In the genomic region with DNA sequence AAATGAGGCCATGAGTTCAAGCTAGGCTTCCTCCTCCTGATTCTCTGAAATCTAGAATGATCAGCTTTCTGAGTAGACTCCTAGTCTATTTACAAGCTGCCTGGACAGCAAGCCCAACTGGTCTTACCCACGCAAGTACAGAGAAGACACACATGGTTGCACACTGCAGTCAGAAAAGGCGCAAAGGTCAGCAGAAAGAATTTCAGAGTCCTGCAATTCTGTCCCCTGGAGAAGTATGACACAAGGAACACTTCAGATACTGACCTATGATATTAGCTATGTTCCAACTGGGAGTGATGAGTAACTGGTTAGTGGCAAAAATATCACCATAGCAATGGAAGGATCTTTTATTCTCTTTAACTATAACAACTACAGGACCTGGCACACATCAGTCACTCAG, we compare ENCODE assay signal across 18 cellular contexts.
"Had no signal": no experiment of that assay in that cellular context is flagged by ENCODE, and none has a peak within 500 bp of the region (broad histone marks: within the 10 kb centered on the region; RNA-seq: fewer than 3 reads in every experiment).

No MANE protein-coding gene starts in this region.

- H3K36me3 ChIP-seq: lower lobe of right lung, tibial artery had no signal

- H3K27me3 ChIP-seq: tibial artery had no signal

- ATAC-seq: activated T-cell treated with anti-CD3 and anti-CD28 coated beads, Interleukin-2, amount 50 U/mL, for 72 hours; esophagus mucosa; left lobe of liver; lower lobe of right lung; mucosa of descending colon; T-helper 17 cell had no signal

- DNase-seq: activated CD4-positive, alpha-beta memory T cell treated with anti-CD3 and anti-CD28 coated beads for 36 hours; activated CD4-positive, alpha-beta T cell treated with anti-CD3 and anti-CD28 coated beads for 48 hours; activated effector memory CD4-positive, alpha-beta T cell treated with Interleukin-2 at 50 U/mL for 16 hours; activated naive CD4-positive, alpha-beta T cell treated with anti-CD3 and anti-CD28 coated beads, Interleukin-2, amount 10 ng/mL, durations not matched to agents 7 days and 5 days; activated T-cell treated with anti-CD3 and anti-CD28 coated beads, Interleukin-2, amount 50 U/mL, for 72 hours; aorta; effector CD8-positive, alpha-beta T cell; hypothalamus; lower lobe of right lung; mesendoderm; mucosa of descending colon; occipital lobe; stimulated activated CD4-positive, alpha-beta T cell treated with anti-CD3 and anti-CD28 coated beads, Interleukin-1b, Interleukin-23, amount 100 ng/mL, for 48 hours; substantia nigra; T-helper 17 cell; tibial artery had no signal

- H3K27ac ChIP-seq: lower lobe of right lung, tibial artery had no signal

- H3K4me3 ChIP-seq: lower lobe of right lung, mucosa of descending colon, tibial artery had no signal

- H3K9me3 ChIP-seq: lower lobe of right lung, mucosa of descending colon, tibial artery had no signal

- H3K4me1 ChIP-seq: lower lobe of right lung had no signal
